In genomic region chr15:31609243-31609642, GRCh38 we compare ENCODE assay signal across 24 cellular contexts.
DNase-seq lines count a peak whose midpoint lies in the region; ATAC-seq, FAIRE-seq and TF ChIP-seq lines count a peak whose summit lies in the region.
"Had no signal": no experiment of that assay in that cellular context is flagged by ENCODE, and none has a peak within 500 bp of the region (broad histone marks: within the 10 kb centered on the region; RNA-seq: fewer than 3 reads in every experiment).

No MANE protein-coding gene starts in this region.

- H3K27me3 ChIP-seq in K562 (ENCODE audit: control insufficient read depth in 2 of 2, insufficient read depth in 2 of 2, low read length in 2 of 2) = no peaks in the 10 kb centered on the region
- no peaks in the 10 kb centered on the region for H3K27me3 ChIP-seq in right atrium auricular region

- H3K9me1 ChIP-seq in K562 (ENCODE audit: control insufficient read depth, insufficient read depth, low read length) = no peaks in the 10 kb centered on the region

- no peaks in the 10 kb centered on the region for H3K79me2 ChIP-seq in K562 (ENCODE audit: control insufficient read depth, insufficient read depth, low read length)

- BruUV-seq in K562 (replicated peaks; lab: Mats Ljungman, UMichigan) = no TSS peak

- H2AFZ ChIP-seq in K562 (ENCODE audit: low read depth, low read length) = peak overlapping the region; percentile 45; the same call in 1 of the 2 replicates

- POLR2A ChIA-PET in K562 (lab: Yijun Ruan, JAX) = no interaction called here

- H3K4me3 ChIP-seq in AG10803 (ENCODE audit: low read length) (no peak overlapping the region), K562 (no peak overlapping the region), right atrium auricular region (no peak overlapping the region)
- H3K4me3 ChIP-seq: HAP-1, prostate gland, skin epidermis had no signal

- intact Hi-C loops in K562 (cut with micrococcal nuclease) (no loop called here), left colon (cut with DNase I, micrococcal nuclease) (no loop called here)

- no peaks in the 10 kb centered on the region for H4K20me1 ChIP-seq in K562 (replicated peaks; ENCODE audit: control insufficient read depth, insufficient read depth, low read length)

- no peak for TF ChIP-seq EP300 in K562 (IDR thresholded peaks at IDR 0.05; ENCODE audit: low read length)

- no peak for FAIRE-seq in K562 (lab: Jason Lieb, UNC)

- WGBS in K562 (ENCODE audit: insufficient coverage, low coverage, missing lambda C conversion rate) = 8% methylated on average over 7 of the region's 7 CpGs

- no peaks in the 10 kb centered on the region for H3K9me3 ChIP-seq in K562 (replicated peaks; ENCODE audit: control insufficient read depth, insufficient read depth, low read depth, low read length)
- peaks cover 0 to 6% of the 10 kb centered on the region in 2 donors for H3K9me3 ChIP-seq in right atrium auricular region
- H3K9me3 ChIP-seq: HAP-1, prostate gland had no signal

- H3K36me3 ChIP-seq in K562 (ENCODE audit: control insufficient read depth, insufficient read depth, low read length) (no peaks in the 10 kb centered on the region), right atrium auricular region (no peaks in the 10 kb centered on the region)
- H3K36me3 ChIP-seq: HAP-1, prostate gland had no signal

- no peak for TF ChIP-seq POLR2A in K562 (conservative IDR thresholded peaks at IDR 0.05)

- CTCF ChIA-PET in K562 (lab: Yijun Ruan, JAX; ENCODE audit: low intra/inter-chr PET ratio) = no interaction called here

- H3K4me2 ChIP-seq in K562 (ENCODE audit: insufficient read depth, low read length) = no peak overlapping the region

- DNase-seq in AG10803 (ENCODE audit: low read depth) (peak; percentile 1), MV-4-11 (lab: John Stamatoyannopoulos, UW) (peak; percentile 87), K562 (ENCODE audit: extremely low read depth in 1 of 4, low spot score in 3 of 4) (no peak), left colon (no peak), right atrium auricular region (ENCODE audit: low spot score) (no peak), DMS 273 (lab: John Stamatoyannopoulos, UW; ENCODE audit: unreplicated experiment) (no peak)
- DNase-seq: activated CD8-positive, alpha-beta T cell treated with anti-CD3 and anti-CD28 coated beads for 36 hours; activated naive CD4-positive, alpha-beta T cell treated with anti-CD3 and anti-CD28 coated beads, Interleukin-2, amount 10 ng/mL, durations not matched to agents 7 days and 5 days; activated T-cell treated with anti-CD3 and anti-CD28 coated beads, Interleukin-2, amount 50 U/mL, for 1 hour; DMS 273 treated with DMSO at 0.1 percent for 48 hours; foreskin fibroblast; GDM1; kidney glomerular epithelial cell; MM.1S; NCI-H187; NCI-H446; nephron progenitor cell; stimulated activated CD4-positive, alpha-beta T cell treated with anti-CD3 and anti-CD28 coated beads, Interleukin-4, amount 100 ng/mL, for 24 hours; T-helper 1 cell had no signal

- in situ Hi-C loops in K562 (cut with MboI) = no loop called here

- H3K27ac ChIP-seq in K562 (ENCODE audit: extremely low read depth, low read depth, low read length) = no peak overlapping the region
- no peak overlapping the region for H3K27ac ChIP-seq in right atrium auricular region
- H3K27ac ChIP-seq: prostate gland had no signal

- H3K4me1 ChIP-seq in K562 (replicated peaks in 1 of 2; ENCODE audit: control insufficient read depth in 2 of 2, insufficient read depth in 2 of 2, low read length in 2 of 2) (no peaks in the 10 kb centered on the region), right atrium auricular region (no peaks in the 10 kb centered on the region)
- H3K4me1 ChIP-seq: HAP-1, prostate gland had no signal

- H3K9ac ChIP-seq in K562 (ENCODE audit: insufficient read depth in 1 of 2, low read depth in 2 of 2, low read length in 2 of 2) = no peak overlapping the region

- TF ChIP-seq RAD21 in K562 (CRISPR knock-in tag; conservative IDR thresholded peaks at IDR 0.05 in 1 of 2, IDR thresholded peaks at IDR 0.05 in 1 of 2) = no peak

- ATAC-seq in K562 (no peak), left colon (peak; percentile 26), HG03175 (IDR thresholded peaks at IDR 0.05; ENCODE audit: unreplicated experiment) (no peak), GM21576 (IDR thresholded peaks at IDR 0.05; ENCODE audit: unreplicated experiment) (no peak)
- ATAC-seq: activated CD8-positive, alpha-beta T cell treated with anti-CD3 and anti-CD28 coated beads for 36 hours had no signal

- no peak for TF ChIP-seq CTCF in AG10803 (conservative IDR thresholded peaks at IDR 0.05; ENCODE audit: low read length)
- TF ChIP-seq CTCF in K562 (IDR thresholded peaks at IDR 0.05 in 2 of 3, conservative IDR thresholded peaks at IDR 0.05 in 1 of 3; ENCODE audit: insufficient read depth in 2 of 3, low read depth in 1 of 3, low read length in 3 of 3) = no peak
- TF ChIP-seq CTCF in right atrium auricular region (IDR thresholded peaks at IDR 0.05) = no peak

TF ChIP-seq in K562, 482 proteins besides CTCF, POLR2A, EP300 and RAD21:
- no peak for TF ChIP-seq RNF219 (CRISPR knock-in tag; IDR thresholded peaks at IDR 0.05)
- TF ChIP-seq TOE1 (IDR thresholded peaks at IDR 0.05; ENCODE audit: borderline replicate concordance) = no peak
- no peak for TF ChIP-seq TOE1 (CRISPR knock-in tag; IDR thresholded peaks at IDR 0.05; ENCODE audit: borderline replicate concordance, low read depth)
- TF ChIP-seq EZH2 (IDR thresholded peaks at IDR 0.05; ENCODE audit: borderline replicate concordance, low read depth, low read length) = no peak
- TF ChIP-seq HOXB6 (CRISPR knock-in tag; IDR thresholded peaks at IDR 0.05; ENCODE audit: borderline replicate concordance) = no peak
- TF ChIP-seq NCOR1 (IDR thresholded peaks at IDR 0.05) = no peak
- TF ChIP-seq SMC3 (conservative IDR thresholded peaks at IDR 0.05; ENCODE audit: insufficient read depth, low read depth, low read length) = no peak
- TF ChIP-seq NFE2 (IDR thresholded peaks at IDR 0.05; ENCODE audit: low read depth) = peak; percentile 27; the same call in 1 of the 2 replicates
- TF ChIP-seq C11orf30 (IDR thresholded peaks at IDR 0.05; ENCODE audit: low read depth) = peak; percentile 32; the same call in 1 of the 2 replicates
- TF ChIP-seq ZNF609 (CRISPR knock-in tag; IDR thresholded peaks at IDR 0.05; ENCODE audit: borderline replicate concordance) = no peak
- TF ChIP-seq MAFG (tag; conservative IDR thresholded peaks at IDR 0.05) = peak; percentile 51

Comparison
In these comparisons a context has a peak if more than half of its experiments do, and no peak if none do; other contexts are left out.
1. DNase-seq: peak in AG10803 (single experiment) and MV-4-11 (single experiment); none in K562 (0 of 4), left colon (0 of 2), right atrium auricular region (single experiment) and DMS 273 (single experiment).